ENCODE assay signal across 18 cellular contexts in the genomic region with DNA sequence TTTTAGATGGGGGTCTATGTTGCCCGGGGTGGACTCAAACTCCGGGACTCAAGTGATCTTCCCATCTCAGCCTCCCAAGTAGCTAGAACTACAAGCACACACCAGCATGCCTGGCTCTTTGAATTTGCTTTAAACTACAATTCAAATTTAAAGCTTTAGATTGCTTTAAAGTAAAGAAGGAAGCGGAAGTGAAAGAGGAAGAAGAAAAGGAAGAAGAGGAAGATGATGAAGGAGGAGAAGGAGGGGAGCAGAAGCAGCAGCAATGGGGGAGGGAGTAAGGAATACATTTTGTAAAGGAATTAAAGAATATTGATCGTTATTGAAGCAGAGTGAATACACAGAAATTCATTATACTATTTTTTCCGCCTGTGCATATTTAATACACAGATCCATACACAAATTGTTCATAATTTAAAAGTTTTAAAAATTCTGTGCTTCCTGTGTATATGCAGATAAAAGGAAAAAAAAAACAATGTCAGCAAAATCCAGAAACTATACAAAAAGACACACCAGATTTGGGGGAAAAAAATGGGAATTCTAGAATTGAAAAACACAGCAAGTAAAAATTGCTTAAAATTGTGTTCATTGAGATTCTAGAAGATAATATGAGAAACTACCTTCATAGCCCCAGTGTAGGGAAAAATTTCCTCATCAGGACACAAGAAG.
"Had no signal": no experiment of that assay in that cellular context is flagged by ENCODE, and none has a peak within 500 bp of the region (broad histone marks: within the 10 kb centered on the region; RNA-seq: fewer than 3 reads in every experiment).

No MANE protein-coding gene starts in this region.

- H3K9me3 ChIP-seq: body of pancreas, gastroesophageal sphincter, suprapubic skin had no signal

- H3K27me3 ChIP-seq: body of pancreas, gastroesophageal sphincter, suprapubic skin had no signal

- H3K27ac ChIP-seq: body of pancreas, epithelial cell of prostate, gastroesophageal sphincter, suprapubic skin had no signal

- H3K36me3 Mint-ChIP-seq: activated CD8-positive, alpha-beta memory T cell treated with anti-CD3 and anti-CD28 coated beads, Interleukin-2, amount 10 ng/mL, durations not matched to agents 7 days and 5 days; activated naive CD4-positive, alpha-beta T cell treated with anti-CD3 and anti-CD28 coated beads, Interleukin-2, amount 50 U/mL, for 72 hours; type B pancreatic cell had no signal

- H3K4me3 Mint-ChIP-seq: activated CD8-positive, alpha-beta memory T cell treated with anti-CD3 and anti-CD28 coated beads, Interleukin-2, amount 10 ng/mL, durations not matched to agents 7 days and 5 days; activated T-cell treated with anti-CD3 and anti-CD28 coated beads, Interleukin-2, amount 50 U/mL, for 24 hours; type B pancreatic cell had no signal

- H3K4me3 ChIP-seq: body of pancreas, gastroesophageal sphincter, suprapubic skin had no signal

- DNase-seq: activated CD4-positive, alpha-beta T cell treated with anti-CD3 and anti-CD28 coated beads, Interleukin-2, amount 50 U/mL, for 4 hours; activated CD4-positive, CD25-positive, alpha-beta regulatory T cell; activated CD8-positive, alpha-beta memory T cell treated with anti-CD3 and anti-CD28 coated beads, Interleukin-2, amount 10 ng/mL, durations not matched to agents 7 days and 5 days; activated effector memory CD4-positive, alpha-beta T cell treated with Interleukin-2 at 50 U/mL for 16 hours; activated T-cell treated with anti-CD3 and anti-CD28 coated beads, Interleukin-2, amount 50 U/mL, for 24 hours; amniotic stem cell; body of pancreas; central memory CD4-positive, alpha-beta T cell; effector memory CD4-positive, alpha-beta T cell; left ventricle myocardium superior; stimulated activated CD4-positive, alpha-beta T cell treated with anti-CD3 and anti-CD28 coated beads, Interleukin-4, amount 100 ng/mL, for 1 hour; stimulated activated CD8-positive, alpha-beta memory T cell treated with anti-CD3 and anti-CD28 coated beads, Interleukin-4, amount 100 ng/mL, for 48 hours; stimulated activated naive CD8-positive, alpha-beta T cell treated with anti-CD3 and anti-CD28 coated beads, Interleukin-15, Interleukin-2, amounts not matched to agents 100 U/mL and 50 U/mL, for 24 hours had no signal

- H3K27ac Mint-ChIP-seq: activated CD8-positive, alpha-beta memory T cell treated with anti-CD3 and anti-CD28 coated beads, Interleukin-2, amount 10 ng/mL, durations not matched to agents 7 days and 5 days; activated naive CD4-positive, alpha-beta T cell treated with anti-CD3 and anti-CD28 coated beads, Interleukin-2, amount 50 U/mL, for 72 hours; activated T-cell treated with anti-CD3 and anti-CD28 coated beads, Interleukin-2, amount 50 U/mL, for 24 hours; type B pancreatic cell had no signal

- H3K4me1 ChIP-seq: body of pancreas, gastroesophageal sphincter, suprapubic skin had no signal

- H3K9me3 Mint-ChIP-seq: activated naive CD4-positive, alpha-beta T cell treated with anti-CD3 and anti-CD28 coated beads, Interleukin-2, amount 50 U/mL, for 72 hours; activated T-cell treated with anti-CD3 and anti-CD28 coated beads, Interleukin-2, amount 50 U/mL, for 24 hours; type B pancreatic cell had no signal

- H3K36me3 ChIP-seq: gastroesophageal sphincter, suprapubic skin had no signal
